In genomic region chr1:180545991-180546390, GRCh38 we compare ENCODE assay signal across 36 cellular contexts. TPM values are rescaled to one million over a fixed set of nuclear protein-coding genes. Genes with fewer than 3 reads are reported as not detected.
"Had no signal": no experiment of that assay in that cellular context is flagged by ENCODE, and none has a peak within 500 bp of the region (broad histone marks: within the 10 kb centered on the region; RNA-seq: fewer than 3 reads in every experiment).

No MANE protein-coding gene starts in this region.

- H3K27ac ChIP-seq: neutrophil, pancreas, prostate gland, right atrium auricular region, right lobe of liver, sigmoid colon, suprapubic skin, testis, tibial artery, transverse colon, upper lobe of right lung, uterus had no signal

- DNase-seq: naive thymus-derived CD8-positive, alpha-beta T cell; nephron progenitor cell; nucleus accumbens; pancreas; retina; right lobe of liver; sigmoid colon; small intestine; stimulated activated CD4-positive, alpha-beta T cell treated with anti-CD3 and anti-CD28 coated beads, Interleukin-15, amount 100 ng/mL, for 24 hours; stimulated activated CD4-positive, alpha-beta T cell treated with anti-CD3 and anti-CD28 coated beads, Interleukin-2, amount 100 ng/mL, for 24 hours; stimulated activated CD4-positive, alpha-beta T cell treated with anti-CD3 and anti-CD28 coated beads, Interleukin-2, amount 100 ng/mL, for 48 hours; stimulated activated CD4-positive, alpha-beta T cell treated with anti-CD3 and anti-CD28 coated beads, Interleukin-4, amount 100 ng/mL, for 4 hours; stimulated activated CD8-positive, alpha-beta memory T cell treated with anti-CD3 and anti-CD28 coated beads, Interleukin-4, amount 100 ng/mL, for 48 hours; stimulated activated naive CD4-positive, alpha-beta T cell; stimulated activated naive CD8-positive, alpha-beta T cell treated with anti-CD3 and anti-CD28 coated beads, Interleukin-15, amount 100 ng/mL, for 72 hours; stimulated activated naive CD8-positive, alpha-beta T cell treated with anti-CD3 and anti-CD28 coated beads, Interleukin-15, Interleukin-2, amounts not matched to agents 100 U/mL and 50 U/mL, for 24 hours; substantia nigra; testis; tibial artery; transverse colon; upper lobe of right lung; uterus had no signal

- H3K4me3 ChIP-seq: pancreas, prostate gland, right atrium auricular region, right lobe of liver, sigmoid colon, suprapubic skin, testis, tibial artery, transverse colon, upper lobe of right lung, uterus had no signal

- H3K27ac Mint-ChIP-seq: naive thymus-derived CD8-positive, alpha-beta T cell; natural killer cell treated with Interleukin-12 subunit alpha and Interleukin-12 subunit beta and Interleukin-15 and Interleukin-18, amount 100 ng/mL, for 72 hours; nephron progenitor cell; stimulated activated memory B cell treated with anti-CD40 and anti-IgM and Interleukin-4, amounts not matched to agents 10 μg/mL and 1 μg/mL and 100 μg/mL, for 72 hours; stimulated activated naive CD8-positive, alpha-beta T cell treated with anti-CD3 and anti-CD28 coated beads, Interleukin-15, amount 100 ng/mL, for 72 hours; type B pancreatic cell had no signal

- FAIRE-seq: pancreas, small intestine had no signal

- ATAC-seq: naive thymus-derived CD8-positive, alpha-beta T cell; natural killer cell treated with Interleukin-12 subunit alpha and Interleukin-12 subunit beta and Interleukin-15 and Interleukin-18, amount 100 ng/mL, for 72 hours; pancreas; right lobe of liver; stimulated activated memory B cell treated with anti-CD40 and anti-IgM and Interleukin-4, amounts not matched to agents 10 μg/mL and 1 μg/mL and 100 μg/mL, for 72 hours; stimulated activated naive CD8-positive, alpha-beta T cell treated with anti-CD3 and anti-CD28 coated beads, Interleukin-15, amount 100 ng/mL, for 72 hours; stimulated activated naive CD8-positive, alpha-beta T cell treated with anti-CD3 and anti-CD28 coated beads, Interleukin-15, Interleukin-2, amounts not matched to agents 100 U/mL and 50 U/mL, for 24 hours; upper lobe of right lung had no signal

- H3K36me3 ChIP-seq: neutrophil, pancreas, prostate gland, right atrium auricular region, right lobe of liver, sigmoid colon, suprapubic skin, tibial artery, transverse colon, upper lobe of right lung, uterus had no signal

- H3K27me3 ChIP-seq: neutrophil, pancreas, right atrium auricular region, right lobe of liver, sigmoid colon, suprapubic skin, testis, tibial artery, transverse colon, upper lobe of right lung, uterus had no signal

- H3K9me3 Mint-ChIP-seq: naive thymus-derived CD8-positive, alpha-beta T cell; natural killer cell treated with Interleukin-12 subunit alpha and Interleukin-12 subunit beta and Interleukin-15 and Interleukin-18, amount 100 ng/mL, for 72 hours; nephron progenitor cell; neural crest cell; stimulated activated memory B cell treated with anti-CD40 and anti-IgM and Interleukin-4, amounts not matched to agents 10 μg/mL and 1 μg/mL and 100 μg/mL, for 72 hours; stimulated activated naive CD8-positive, alpha-beta T cell treated with anti-CD3 and anti-CD28 coated beads, Interleukin-15, amount 100 ng/mL, for 72 hours; type B pancreatic cell had no signal

- H3K36me3 Mint-ChIP-seq: naive thymus-derived CD8-positive, alpha-beta T cell; natural killer cell treated with Interleukin-12 subunit alpha and Interleukin-12 subunit beta and Interleukin-15 and Interleukin-18, amount 100 ng/mL, for 72 hours; stimulated activated memory B cell treated with anti-CD40 and anti-IgM and Interleukin-4, amounts not matched to agents 10 μg/mL and 1 μg/mL and 100 μg/mL, for 72 hours; type B pancreatic cell had no signal

- H3K4me1 Mint-ChIP-seq: naive thymus-derived CD8-positive, alpha-beta T cell; stimulated activated memory B cell treated with anti-CD40 and anti-IgM and Interleukin-4, amounts not matched to agents 10 μg/mL and 1 μg/mL and 100 μg/mL, for 72 hours; stimulated activated naive CD8-positive, alpha-beta T cell treated with anti-CD3 and anti-CD28 coated beads, Interleukin-15, amount 100 ng/mL, for 72 hours had no signal

- H3K9me3 ChIP-seq: neutrophil, pancreas, prostate gland, right atrium auricular region, right lobe of liver, sigmoid colon, suprapubic skin, testis, tibial artery, transverse colon, upper lobe of right lung, uterus had no signal

- H3K4me3 Mint-ChIP-seq: naive thymus-derived CD8-positive, alpha-beta T cell; natural killer cell treated with Interleukin-12 subunit alpha and Interleukin-12 subunit beta and Interleukin-15 and Interleukin-18, amount 100 ng/mL, for 72 hours; nephron progenitor cell; neural crest cell; stimulated activated memory B cell treated with anti-CD40 and anti-IgM and Interleukin-4, amounts not matched to agents 10 μg/mL and 1 μg/mL and 100 μg/mL, for 72 hours; stimulated activated naive CD8-positive, alpha-beta T cell treated with anti-CD3 and anti-CD28 coated beads, Interleukin-15, amount 100 ng/mL, for 72 hours; type B pancreatic cell had no signal

- H3K27me3 Mint-ChIP-seq: stimulated activated naive CD8-positive, alpha-beta T cell treated with anti-CD3 and anti-CD28 coated beads, Interleukin-15, amount 100 ng/mL, for 72 hours; type B pancreatic cell had no signal

- H3K4me1 ChIP-seq: pancreas, prostate gland, transverse colon, upper lobe of right lung had no signal

RNA-seq across cellular contexts. Expression of gene OVAAL, which starts 12.8 kb away (rescaled TPM):
- total RNA-seq: naive thymus-derived CD8-positive, alpha-beta T cell; natural killer cell treated with Interleukin-12 subunit alpha and Interleukin-12 subunit beta and Interleukin-15 and Interleukin-18, amount 100 ng/mL, for 72 hours; neural crest cell; omental fat pad; osteocyte; pancreas; posterior vena cava; pulmonary artery endothelial cell; right lobe of liver; sigmoid colon; skeletal muscle tissue; suprapubic skin; testis; upper lobe of right lung; uterus had no signal
- polyA plus RNA-seq: naive thymus-derived CD8-positive, alpha-beta T cell; pancreas; sigmoid colon; small intestine; urinary bladder had no signal
